8 cellular contexts compared by ENCODE assay signal in the genomic region with DNA sequence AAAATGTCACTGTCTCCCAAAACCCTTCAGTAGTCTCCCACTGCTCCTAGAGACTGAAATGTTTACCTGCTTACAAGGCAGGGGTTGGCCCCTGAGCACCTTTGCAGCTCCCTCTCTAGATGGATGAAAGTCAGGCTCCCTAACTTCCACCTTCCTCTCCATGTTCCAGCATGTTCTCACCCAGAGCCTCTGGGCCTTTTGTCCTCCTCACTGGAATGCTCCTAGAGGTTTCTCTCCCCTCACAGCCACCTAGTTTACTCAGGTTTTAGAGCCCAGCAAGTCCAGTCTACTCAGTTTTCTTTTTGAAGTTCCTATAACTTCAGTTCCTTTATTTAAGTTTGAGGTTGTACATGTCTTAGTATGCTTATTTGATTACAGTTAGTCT. TPM values are rescaled to one million over a fixed set of nuclear protein-coding genes. Genes with fewer than 3 reads are reported as not detected.
A peak's percentile ranks its signal among the peaks of the same experiment; 100 is the strongest.
DNase-seq lines count a peak whose midpoint lies in the region; ATAC-seq, FAIRE-seq and TF ChIP-seq lines count a peak whose summit lies in the region.

No MANE protein-coding gene starts in this region.

- H3K4me1 ChIP-seq in A549 (peaks cover 19% of the 10 kb centered on the region; the same call in 2 of the 3 replicates), breast epithelium (peaks cover 5 to 8% of the 10 kb centered on the region in 2 donors), mucosa of rectum (ENCODE audit: control insufficient read depth in 2 of 2, insufficient read depth in 2 of 2, low read length in 2 of 2) (peaks cover 15 to 18% of the 10 kb centered on the region in 2 donors)

- H3K27ac ChIP-seq in A549 (peak overlapping the region; percentile 89 to 90), HL-60 (replicated peaks) (peak overlapping the region; percentile 64), breast epithelium (peak overlapping the region; percentile 93 to 95), mucosa of rectum (ENCODE audit: low read depth in 2 of 2, low read length in 2 of 2) (peak overlapping the region; percentile 85 to 90)

- no peak for FAIRE-seq in A549 (lab: Jason Lieb, UNC)

- H3K36me3 ChIP-seq in breast epithelium (no peaks in the 10 kb centered on the region), mucosa of rectum (ENCODE audit: control insufficient read depth in 2 of 2, insufficient read depth in 2 of 2, low read length in 2 of 2) (peaks cover 0 to 15% of the 10 kb centered on the region in 2 donors)

- no peaks in the 10 kb centered on the region for H3K27me3 ChIP-seq in HL-60 (ENCODE audit: insufficient read depth, poor library complexity, severe bottlenecking)
- no peaks in the 10 kb centered on the region for H3K27me3 ChIP-seq in breast epithelium
- no peaks in the 10 kb centered on the region for H3K27me3 ChIP-seq in mucosa of rectum (ENCODE audit: control insufficient read depth in 2 of 2, insufficient read depth in 2 of 2, low read length in 2 of 2)

- no peak for TF ChIP-seq RAD21 in A549 (conservative IDR thresholded peaks at IDR 0.05 in 1 of 2, IDR thresholded peaks at IDR 0.05 in 1 of 2)

- peak overlapping the region; percentile 86 to 96 for H3K9ac ChIP-seq in mucosa of rectum (ENCODE audit: low read depth in 1 of 2, low read length in 2 of 2)

- TF ChIP-seq CTCF in A549 (IDR thresholded peaks at IDR 0.05) (no peak), HL-60 (IDR thresholded peaks at IDR 0.05; ENCODE audit: insufficient read depth, low read length) (no peak), breast epithelium (IDR thresholded peaks at IDR 0.05) (no peak)

- no peak for TF ChIP-seq EP300 in A549 (IDR thresholded peaks at IDR 0.05)

- H3K9me3 ChIP-seq in A549 = no peaks in the 10 kb centered on the region
- no peaks in the 10 kb centered on the region for H3K9me3 ChIP-seq in breast epithelium
- no peaks in the 10 kb centered on the region for H3K9me3 ChIP-seq in mucosa of rectum (ENCODE audit: control insufficient read depth in 2 of 2, low read length in 2 of 2)

- POLR2A ChIA-PET in A549 (lab: Yijun Ruan, JAX) = interaction anchor here (1.5 to 2.3 kb wide), 5 partner anchors 9 to 94 kb away, joined by 4 to 34 read pairs (median 6); a partner anchor contains a TSS

- TF ChIP-seq POLR2A in A549 (IDR thresholded peaks at IDR 0.05; ENCODE audit: low read length) (no peak), breast epithelium (IDR thresholded peaks at IDR 0.05) (no peak)

- peak overlapping the region; percentile 77 for H3K4me2 ChIP-seq in A549

- DNase-seq in A549 (ENCODE audit: low read depth in 1 of 2, low spot score in 1 of 2) = no peak
- DNase-seq in HL-60 (ENCODE audit: low read depth in 1 of 2, low spot score in 1 of 2) = no peak
- no peak for DNase-seq in breast epithelium (ENCODE audit: low spot score in 2 of 2)
- no peak for DNase-seq in GF-D8 (lab: John Stamatoyannopoulos, UW)
- no peak for DNase-seq in HT-29 (ENCODE audit: low spot score)
- DNase-seq in posterior cingulate gyrus = no peak

- H3K4me3 ChIP-seq in A549 = peak overlapping the region; percentile 83
- peak overlapping the region; percentile 95 for H3K4me3 ChIP-seq in HL-60 (replicated peaks; ENCODE audit: insufficient read depth, low read length)
- H3K4me3 ChIP-seq in breast epithelium = peak overlapping the region; percentile 58 to 94 (median 93)
- peak overlapping the region; percentile 88 to 98 for H3K4me3 ChIP-seq in mucosa of rectum (ENCODE audit: low read length in 2 of 2)

- ATAC-seq in A549 = peak; percentile 7 to 21; a peak in 3 of 6 replicates
- no peak for ATAC-seq in GM18867 (IDR thresholded peaks at IDR 0.05; ENCODE audit: unreplicated experiment)

- CTCF ChIA-PET in A549 (lab: Yijun Ruan, JAX) = interaction anchor here (1.0 to 5.0 kb wide), 7 partner anchors 8 to 75 kb away, joined by 3 to 39 read pairs (median 11); a partner anchor contains a TSS

- intact Hi-C loops in breast epithelium (cut with DNase I; ENCODE audit: low total_unique reads) (no loop called here), posterior cingulate gyrus (cut with DNase I) (no loop called here)

TF ChIP-seq in A549, 52 proteins besides CTCF, POLR2A, EP300 and RAD21:
- TF ChIP-seq, protein P1, sequence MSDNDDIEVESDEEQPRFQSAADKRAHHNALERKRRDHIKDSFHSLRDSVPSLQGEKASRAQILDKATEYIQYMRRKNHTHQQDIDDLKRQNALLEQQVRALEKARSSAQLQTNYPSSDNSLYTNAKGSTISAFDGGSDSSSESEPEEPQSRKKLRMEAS (IDR thresholded peaks at IDR 0.05) = no peak
- TF ChIP-seq HOXA7 (CRISPR knock-in tag; IDR thresholded peaks at IDR 0.05) (no peak), KDM1A (IDR thresholded peaks at IDR 0.05; ENCODE audit: low read depth) (no peak)
- TF ChIP-seq, protein P2, sequence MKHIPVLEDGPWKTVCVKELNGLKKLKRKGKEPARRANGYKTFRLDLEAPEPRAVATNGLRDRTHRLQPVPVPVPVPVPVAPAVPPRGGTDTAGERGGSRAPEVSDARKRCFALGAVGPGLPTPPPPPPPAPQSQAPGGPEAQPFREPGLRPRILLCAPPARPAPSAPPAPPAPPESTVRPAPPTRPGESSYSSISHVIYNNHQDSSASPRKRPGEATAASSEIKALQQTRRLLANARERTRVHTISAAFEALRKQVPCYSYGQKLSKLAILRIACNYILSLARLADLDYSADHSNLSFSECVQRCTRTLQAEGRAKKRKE (CRISPR knock-in tag; IDR thresholded peaks at IDR 0.05; ENCODE audit: low read depth) = no peak

RNA-seq across cellular contexts. Expression of a gene that starts 0.8 kb away (rescaled TPM):
- polyA plus RNA-seq in A549 (2011; rRNA removed) = 43.6 and 61.6 TPM in 2 replicates
- polyA plus RNA-seq in A549 (2012; cell fraction: cytosol; rRNA removed) = 66.7 and 75.4 TPM in 2 replicates
- 71.3 and 83.4 TPM in 2 replicates for polyA plus RNA-seq in A549 (2012; cell fraction: nucleus; rRNA removed)
- 49.5 to 50.6 TPM (median 49.7 TPM) in 3 replicates for polyA plus RNA-seq in A549 (2017; fragmentation: RNase III; extraction: RNeasy Plus Mini Kit Qiagen cat#74134 plus additional on column Dnase treatment)
- polyA minus RNA-seq in A549 (2011; rRNA and poly(A)+ RNA removed) = 43.8 and 52.7 TPM in 2 replicates
- total RNA-seq in breast epithelium = 10 to 100 TPM; 21.3 to 24.1 (median 23.8) TPM
- 95.2 and 102 TPM in 2 replicates for total RNA-seq in HT-29 (2014; rRNA removed; shearing (Covaris generic))

RNA-seq across cellular contexts. Expression of a gene that starts 30.0 kb away (rescaled TPM):
- 14.5 and 14.9 TPM in 2 replicates for polyA plus RNA-seq in A549 (2011; rRNA removed)
- 26.6 and 34.7 TPM in 2 replicates for polyA plus RNA-seq in A549 (2012; cell fraction: cytosol; rRNA removed)
- 47.8 and 63.4 TPM in 2 replicates for polyA plus RNA-seq in A549 (2012; cell fraction: nucleus; rRNA removed)
- polyA plus RNA-seq in A549 (2017; fragmentation: RNase III; extraction: RNeasy Plus Mini Kit Qiagen cat#74134 plus additional on column Dnase treatment) = 26.1 to 27.0 TPM (median 26.4 TPM) in 3 replicates
- polyA minus RNA-seq in A549 (2011; rRNA and poly(A)+ RNA removed) = 33.1 and 34.8 TPM in 2 replicates
- 10 to 100 TPM; 11.3 to 18.7 (median 15.8) TPM for total RNA-seq in breast epithelium
- total RNA-seq in HT-29 (2014; rRNA removed; shearing (Covaris generic)) = 34.9 and 38.2 TPM in 2 replicates

RNA-seq across cellular contexts. Expression of a gene that starts 47.7 kb away (rescaled TPM):
- polyA plus RNA-seq in A549 (2011; rRNA removed) (32.5 and 38.0 TPM in 2 replicates), A549 (2017; fragmentation: RNase III; extraction: RNeasy Plus Mini Kit Qiagen cat#74134 plus additional on column Dnase treatment) (41.3 to 42.8 TPM (median 42.4 TPM) in 3 replicates)
- 67.0 and 71.6 TPM in 2 replicates for polyA plus RNA-seq in A549 (2012; cell fraction: cytosol; rRNA removed)
- 134 and 137 TPM in 2 replicates for polyA plus RNA-seq in A549 (2012; cell fraction: nucleus; rRNA removed)
- polyA minus RNA-seq in A549 (2011; rRNA and poly(A)+ RNA removed) = 29.5 and 34.7 TPM in 2 replicates
- 10 to 100 TPM; 30.2 to 59.7 (median 46.2) TPM for total RNA-seq in breast epithelium
- total RNA-seq in HT-29 (2014; rRNA removed; shearing (Covaris generic)) = 71.3 and 76.1 TPM in 2 replicates

RNA-seq across cellular contexts. Expression of a gene that starts 48.1 kb away (rescaled TPM):
- polyA plus RNA-seq in A549 (2011; rRNA removed) (29.0 and 43.4 TPM in 2 replicates), A549 (2017; fragmentation: RNase III; extraction: RNeasy Plus Mini Kit Qiagen cat#74134 plus additional on column Dnase treatment) (35.3 to 39.0 TPM (median 38.7 TPM) in 3 replicates)
- polyA plus RNA-seq in A549 (2012; cell fraction: cytosol; rRNA removed) = 24.6 and 35.4 TPM in 2 replicates
- polyA plus RNA-seq in A549 (2012; cell fraction: nucleus; rRNA removed) = 24.0 and 24.5 TPM in 2 replicates
- 49.5 and 60.3 TPM in 2 replicates for polyA minus RNA-seq in A549 (2011; rRNA and poly(A)+ RNA removed)
- total RNA-seq in breast epithelium = 10 to 100 TPM; 11.8 to 19.8 (median 18.0) TPM
- 66.9 and 69.8 TPM in 2 replicates for total RNA-seq in HT-29 (2014; rRNA removed; shearing (Covaris generic))

RNA-seq across cellular contexts. Expression of a gene that starts 50.3 kb away (rescaled TPM):
- 16.5 and 16.6 TPM in 2 replicates for polyA plus RNA-seq in A549 (2011; rRNA removed)
- 40.4 and 54.7 TPM in 2 replicates for polyA plus RNA-seq in A549 (2012; cell fraction: cytosol; rRNA removed)
- polyA plus RNA-seq in A549 (2012; cell fraction: nucleus; rRNA removed) = 77.9 and 93.5 TPM in 2 replicates
- 26.1 to 33.3 TPM (median 28.5 TPM) in 3 replicates for polyA plus RNA-seq in A549 (2017; fragmentation: RNase III; extraction: RNeasy Plus Mini Kit Qiagen cat#74134 plus additional on column Dnase treatment)
- polyA minus RNA-seq in A549 (2011; rRNA and poly(A)+ RNA removed) = 20.1 and 20.5 TPM in 2 replicates
- 10 to 100 TPM; 19.8 to 47.5 (median 30.5) TPM for total RNA-seq in breast epithelium
- 0.25 TPM in 1 of 2 replicates, not detected in the other for total RNA-seq in HT-29 (2014; rRNA removed; shearing (Covaris generic))
